In genomic region chr2:119482481-119483394, GRCh38 we compare ENCODE assay signal across 15 cellular contexts. TPM values are rescaled to one million over a fixed set of nuclear protein-coding genes. Genes with fewer than 3 reads are reported as not detected.
A peak's percentile ranks its signal among the peaks of the same experiment; 100 is the strongest.
DNase-seq lines count a peak whose midpoint lies in the region; ATAC-seq, FAIRE-seq and TF ChIP-seq lines count a peak whose summit lies in the region.
"Had no signal": no experiment of that assay in that cellular context is flagged by ENCODE, and none has a peak within 500 bp of the region (broad histone marks: within the 10 kb centered on the region; RNA-seq: fewer than 3 reads in every experiment).

No MANE protein-coding gene starts in this region.

- intact Hi-C loops in right cardiac atrium (cut with DNase I) (no loop called here), psoas muscle (cut with DNase I) (loop anchor here (10.0 kb wide), 2 partner anchors 178 to 258 kb away; partner anchors contain the start of gene STEAP3 (in 1 of the 2))

- H3K4me3 ChIP-seq in H7 (ENCODE audit: insufficient read depth, low read depth, low read length): no peak overlapping the region
- no peak overlapping the region for H3K4me3 ChIP-seq in right cardiac atrium (ENCODE audit: low read length)
- no peak overlapping the region for H3K4me3 ChIP-seq in psoas muscle
- H3K4me3 ChIP-seq: smooth muscle cell had no signal

- H3K9me3 ChIP-seq in right cardiac atrium (ENCODE audit: control insufficient read depth, low read length) (no peaks in the 10 kb centered on the region), psoas muscle (no peaks in the 10 kb centered on the region)

- H3K27ac ChIP-seq in right cardiac atrium (ENCODE audit: low read length): peak overlapping the region; percentile 84
- H3K27ac ChIP-seq in psoas muscle: peak overlapping the region; percentile 71

- DNase-seq in H7 (peak; percentile 54), SKM-1 treated with dmso at 0.1 percent for 144 hours (lab: John Stamatoyannopoulos, UW; ENCODE audit: unreplicated experiment) (peak; percentile 76), right cardiac atrium (peak; percentile 54 to 83 (median 80)), psoas muscle (peak; percentile 45 to 75), H54 (ENCODE audit: insufficient read length, low spot score) (no peak), NCI-H510A treated with DMSO at 0.1 percent for 48 hours (lab: John Stamatoyannopoulos, UW) (no peak)
- DNase-seq: activated T-cell treated with anti-CD3 and anti-CD28 coated beads, Interleukin-2, amount 50 U/mL, for 1 hour; NCI-H1694 had no signal

- no peaks in the 10 kb centered on the region for H3K36me3 ChIP-seq in H7 (replicated peaks; ENCODE audit: control insufficient read depth, insufficient read depth, low read length)
- no peaks in the 10 kb centered on the region for H3K36me3 ChIP-seq in psoas muscle (ENCODE audit: insufficient read depth in 1 of 2, low read depth in 1 of 2)

- H3K27me3 ChIP-seq in H7 (ENCODE audit: control insufficient read depth, insufficient read depth, low read length) (no peaks in the 10 kb centered on the region), right cardiac atrium (ENCODE audit: control insufficient read depth, insufficient read depth) (no peaks in the 10 kb centered on the region), psoas muscle (ENCODE audit: insufficient read depth in 3 of 3, low read length in 2 of 3) (no peaks in the 10 kb centered on the region)

- TF ChIP-seq CTCF in psoas muscle (IDR thresholded peaks at IDR 0.05): no peak

- H3K4me1 ChIP-seq in right cardiac atrium (ENCODE audit: control insufficient read depth, insufficient read depth, low read length) (peaks cover 22% of the 10 kb centered on the region), psoas muscle (peaks cover 53% of the 10 kb centered on the region)

- 52% methylated on average over 20 of the region's 20 CpGs for WGBS in right cardiac atrium
- 15 to 27% (median 23%) methylated on average over 20 of the region's 20 CpGs for WGBS in psoas muscle, 3 donors

- peak; percentile 33 to 57 for ATAC-seq in right cardiac atrium
- ATAC-seq in psoas muscle: peak; percentile 18 to 50 (median 40)
- ATAC-seq in GM18505 (IDR thresholded peaks at IDR 0.05; ENCODE audit: unreplicated experiment): no peak
- ATAC-seq in GM18511 (IDR thresholded peaks at IDR 0.05; ENCODE audit: unreplicated experiment): no peak

- FAIRE-seq in H54 (lab: Jason Lieb, UNC): no peak
- FAIRE-seq: endometrium, TTC549 had no signal

- TF ChIP-seq POLR2A in H54 (IDR thresholded peaks at IDR 0.05; ENCODE audit: low read depth, low read length) (no peak), GM18505 (IDR thresholded peaks at IDR 0.05; ENCODE audit: borderline replicate concordance, extremely low read depth, insufficient read depth, insufficient read length) (no peak)

RNA-seq across cellular contexts. Expression of gene SCTR, which starts 41.5 kb away (rescaled TPM):
- total RNA-seq in H7 (2014; rRNA removed; shearing (Covaris generic)): not detected in 2 replicates
- total RNA-seq in right cardiac atrium: under 1 TPM in 2 of 4 donors, not detected in 2; 0.38 to 0.40 TPM
- 0.50 TPM for polyA plus RNA-seq in right cardiac atrium
- 1 to 10 TPM in 1 of 4 donors, under 1 TPM in 1, not detected in 2; 0.57 to 1.3 TPM for total RNA-seq in psoas muscle
- polyA plus RNA-seq in psoas muscle: under 1 TPM in 1 of 3 donors, not detected in 2; 0.12 TPM
- total RNA-seq: HT1080, OCI-LY7, smooth muscle cell had no signal
- polyA plus RNA-seq: smooth muscle cell had no signal

RNA-seq across cellular contexts. Expression of gene TMEM37, which starts 51.1 kb away (rescaled TPM):
- 4.2 and 5.0 TPM in 2 replicates for total RNA-seq in H7 (2014; rRNA removed; shearing (Covaris generic))
- 1 to 10 TPM; 4.7 to 9.6 (median 7.5) TPM for total RNA-seq in right cardiac atrium
- 8.2 TPM for polyA plus RNA-seq in right cardiac atrium
- 1 to 10 TPM in 3 of 4 donors, under 1 TPM in 1; 0.96 to 3.9 (median 1.4) TPM for total RNA-seq in psoas muscle
- polyA plus RNA-seq in psoas muscle: under 1 TPM; 0.60 to 0.96 (median 0.90) TPM
- total RNA-seq: OCI-LY7 had no signal

Comparison
In these comparisons a context has a peak if more than half of its experiments do, and no peak if none do; other contexts are left out.
1. DNase-seq: peak in H7 (single experiment), SKM-1 treated with dmso at 0.1 percent for 144 hours (single experiment), right cardiac atrium (3 of 3) and psoas muscle (2 of 2); none in H54 (single experiment) and NCI-H510A treated with DMSO at 0.1 percent for 48 hours (single experiment).
2. ATAC-seq: peak in right cardiac atrium (2 of 2) and psoas muscle (4 of 4); none in GM18505 (single experiment) and GM18511 (single experiment).
3. intact Hi-C loops: an anchor here in psoas muscle (10.0 kb wide); none called in right cardiac atrium.